In genomic region chr17:7114241-7114874, GRCh38 we compare ENCODE assay signal across 1 cellular context.
A peak's percentile ranks its signal among the peaks of the same experiment; 100 is the strongest.
TF ChIP-seq lines count a peak whose summit lies in the region.

A gene with protein sequence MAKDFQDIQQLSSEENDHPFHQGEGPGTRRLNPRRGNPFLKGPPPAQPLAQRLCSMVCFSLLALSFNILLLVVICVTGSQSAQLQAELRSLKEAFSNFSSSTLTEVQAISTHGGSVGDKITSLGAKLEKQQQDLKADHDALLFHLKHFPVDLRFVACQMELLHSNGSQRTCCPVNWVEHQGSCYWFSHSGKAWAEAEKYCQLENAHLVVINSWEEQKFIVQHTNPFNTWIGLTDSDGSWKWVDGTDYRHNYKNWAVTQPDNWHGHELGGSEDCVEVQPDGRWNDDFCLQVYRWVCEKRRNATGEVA (minus strand): TSS chr17:7114822. CDS start chr17:7114240, 582 bp downstream.

TF ChIP-seq in HepG2, 621 proteins besides CTCF, POLR2A, EP300 and RAD21 (continued from another document and continues in another):
- TF ChIP-seq MTF2 (CRISPR knock-in tag; IDR thresholded peaks at IDR 0.05; ENCODE audit: borderline replicate concordance) (no peak), ZNF589 (CRISPR knock-in tag; conservative IDR thresholded peaks at IDR 0.05) (0 out of 2 replicates have a peak, but pooled peaks have one; percentile 54), ZNF496 (CRISPR knock-in tag; IDR thresholded peaks at IDR 0.05; ENCODE audit: insufficient replicate concordance) (no peak), NFKBIZ (CRISPR knock-in tag; IDR thresholded peaks at IDR 0.05) (peak; percentile 84; the same call in 1 of the 2 replicates), KAT2B (IDR thresholded peaks at IDR 0.05; ENCODE audit: borderline replicate concordance, low read depth, low read length) (no peak), SNRNP70 (IDR thresholded peaks at IDR 0.05; ENCODE audit: low read depth, low read length) (no peak), RBM22 (optimal IDR thresholded peaks at IDR 0.05; ENCODE audit: low read length) (no peak), CCDC6 (CRISPR knock-in tag; IDR thresholded peaks at IDR 0.05) (peak; percentile 76), ZNF552 (CRISPR knock-in tag; IDR thresholded peaks at IDR 0.05; ENCODE audit: borderline replicate concordance) (0 out of 2 replicates have a peak, but pooled peaks have one; percentile 64), THAP11 (CRISPR knock-in tag; IDR thresholded peaks at IDR 0.05) (peak; percentile 74), HNF4G (IDR thresholded peaks at IDR 0.05; ENCODE audit: borderline replicate concordance, low read depth, low read length) (peak; percentile 97), HNF4G (CRISPR knock-in tag; IDR thresholded peaks at IDR 0.05; ENCODE audit: borderline replicate concordance, low read depth) (peak; percentile 74; the same call in 1 of the 2 replicates), GRHL1 (CRISPR knock-in tag; conservative IDR thresholded peaks at IDR 0.05) (no peak), RXRB (CRISPR knock-in tag; IDR thresholded peaks at IDR 0.05; ENCODE audit: borderline replicate concordance) (peak; percentile 63), ZNF609 (CRISPR knock-in tag; IDR thresholded peaks at IDR 0.05; ENCODE audit: borderline replicate concordance) (peak; percentile 78; the same call in 1 of the 2 replicates), ZBTB7B (CRISPR knock-in tag; IDR thresholded peaks at IDR 0.05) (peak; percentile 88), CREBL2 (CRISPR knock-in tag; IDR thresholded peaks at IDR 0.05; ENCODE audit: borderline replicate concordance) (peak; percentile 51; the same call in 1 of the 2 replicates), ZNF644 (CRISPR knock-in tag; IDR thresholded peaks at IDR 0.05; ENCODE audit: low read depth) (0 out of 2 replicates have a peak, but pooled peaks have one; percentile 7), ATF7 (IDR thresholded peaks at IDR 0.05) (no peak), ATF7 (CRISPR knock-in tag; IDR thresholded peaks at IDR 0.05) (peak; percentile 6; the same call in 1 of the 2 replicates), SRSF4 (IDR thresholded peaks at IDR 0.05; ENCODE audit: low read depth, low read length, poor library complexity, severe bottlenecking) (no peak), HCFC1 (IDR thresholded peaks at IDR 0.05; ENCODE audit: low read depth, low read length) (no peak), RFXANK (CRISPR knock-in tag; IDR thresholded peaks at IDR 0.05) (0 out of 2 replicates have a peak, but pooled peaks have one; percentile 19), IRX3 (CRISPR knock-in tag; IDR thresholded peaks at IDR 0.05; ENCODE audit: borderline replicate concordance, low read depth) (peak; percentile 80), KDM5A (IDR thresholded peaks at IDR 0.05; ENCODE audit: borderline replicate concordance, low read length) (peak; percentile 55; the same call in 1 of the 2 replicates), ZNF749 (CRISPR knock-in tag; IDR thresholded peaks at IDR 0.05; ENCODE audit: borderline replicate concordance) (peak; percentile 91; the same call in 1 of the 2 replicates), TAF1 (CRISPR knock-in tag; IDR thresholded peaks at IDR 0.05) (peak; percentile 70), BORCS8-MEF2B (CRISPR knock-in tag; IDR thresholded peaks at IDR 0.05) (peak; percentile 74), TEAD3 (CRISPR knock-in tag; optimal IDR thresholded peaks at IDR 0.05; ENCODE audit: borderline replicate concordance) (peak; percentile 36), AGO2 (optimal IDR thresholded peaks at IDR 0.05; ENCODE audit: low read depth, low read length) (peak; percentile 77), UBTF (CRISPR knock-in tag; IDR thresholded peaks at IDR 0.05) (peak; percentile 62; the same call in 1 of the 2 replicates), YY1 (IDR thresholded peaks at IDR 0.05; ENCODE audit: insufficient read depth, insufficient replicate concordance, low read depth, low read length) (peak; percentile 53), ZNF816 (CRISPR knock-in tag; IDR thresholded peaks at IDR 0.05; ENCODE audit: borderline replicate concordance) (no peak), ZNF34 (CRISPR knock-in tag; IDR thresholded peaks at IDR 0.05; ENCODE audit: borderline replicate concordance) (no peak), ZNF772 (CRISPR knock-in tag; IDR thresholded peaks at IDR 0.05) (peak; percentile 63; the same call in 1 of the 2 replicates)
- TF ChIP-seq, protein P1, sequence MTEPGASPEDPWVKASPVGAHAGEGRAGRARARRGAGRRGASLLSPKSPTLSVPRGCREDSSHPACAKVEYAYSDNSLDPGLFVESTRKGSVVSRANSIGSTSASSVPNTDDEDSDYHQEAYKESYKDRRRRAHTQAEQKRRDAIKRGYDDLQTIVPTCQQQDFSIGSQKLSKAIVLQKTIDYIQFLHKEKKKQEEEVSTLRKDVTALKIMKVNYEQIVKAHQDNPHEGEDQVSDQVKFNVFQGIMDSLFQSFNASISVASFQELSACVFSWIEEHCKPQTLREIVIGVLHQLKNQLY (CRISPR knock-in tag; IDR thresholded peaks at IDR 0.05) = 0 out of 2 replicates have a peak, but pooled peaks have one; percentile 42
- TF ChIP-seq, protein P2, sequence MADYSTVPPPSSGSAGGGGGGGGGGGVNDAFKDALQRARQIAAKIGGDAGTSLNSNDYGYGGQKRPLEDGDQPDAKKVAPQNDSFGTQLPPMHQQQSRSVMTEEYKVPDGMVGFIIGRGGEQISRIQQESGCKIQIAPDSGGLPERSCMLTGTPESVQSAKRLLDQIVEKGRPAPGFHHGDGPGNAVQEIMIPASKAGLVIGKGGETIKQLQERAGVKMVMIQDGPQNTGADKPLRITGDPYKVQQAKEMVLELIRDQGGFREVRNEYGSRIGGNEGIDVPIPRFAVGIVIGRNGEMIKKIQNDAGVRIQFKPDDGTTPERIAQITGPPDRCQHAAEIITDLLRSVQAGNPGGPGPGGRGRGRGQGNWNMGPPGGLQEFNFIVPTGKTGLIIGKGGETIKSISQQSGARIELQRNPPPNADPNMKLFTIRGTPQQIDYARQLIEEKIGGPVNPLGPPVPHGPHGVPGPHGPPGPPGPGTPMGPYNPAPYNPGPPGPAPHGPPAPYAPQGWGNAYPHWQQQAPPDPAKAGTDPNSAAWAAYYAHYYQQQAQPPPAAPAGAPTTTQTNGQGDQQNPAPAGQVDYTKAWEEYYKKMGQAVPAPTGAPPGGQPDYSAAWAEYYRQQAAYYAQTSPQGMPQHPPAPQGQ (CRISPR knock-in tag; IDR thresholded peaks at IDR 0.05; ENCODE audit: borderline replicate concordance) = no peak
- TF ChIP-seq, protein P3, sequence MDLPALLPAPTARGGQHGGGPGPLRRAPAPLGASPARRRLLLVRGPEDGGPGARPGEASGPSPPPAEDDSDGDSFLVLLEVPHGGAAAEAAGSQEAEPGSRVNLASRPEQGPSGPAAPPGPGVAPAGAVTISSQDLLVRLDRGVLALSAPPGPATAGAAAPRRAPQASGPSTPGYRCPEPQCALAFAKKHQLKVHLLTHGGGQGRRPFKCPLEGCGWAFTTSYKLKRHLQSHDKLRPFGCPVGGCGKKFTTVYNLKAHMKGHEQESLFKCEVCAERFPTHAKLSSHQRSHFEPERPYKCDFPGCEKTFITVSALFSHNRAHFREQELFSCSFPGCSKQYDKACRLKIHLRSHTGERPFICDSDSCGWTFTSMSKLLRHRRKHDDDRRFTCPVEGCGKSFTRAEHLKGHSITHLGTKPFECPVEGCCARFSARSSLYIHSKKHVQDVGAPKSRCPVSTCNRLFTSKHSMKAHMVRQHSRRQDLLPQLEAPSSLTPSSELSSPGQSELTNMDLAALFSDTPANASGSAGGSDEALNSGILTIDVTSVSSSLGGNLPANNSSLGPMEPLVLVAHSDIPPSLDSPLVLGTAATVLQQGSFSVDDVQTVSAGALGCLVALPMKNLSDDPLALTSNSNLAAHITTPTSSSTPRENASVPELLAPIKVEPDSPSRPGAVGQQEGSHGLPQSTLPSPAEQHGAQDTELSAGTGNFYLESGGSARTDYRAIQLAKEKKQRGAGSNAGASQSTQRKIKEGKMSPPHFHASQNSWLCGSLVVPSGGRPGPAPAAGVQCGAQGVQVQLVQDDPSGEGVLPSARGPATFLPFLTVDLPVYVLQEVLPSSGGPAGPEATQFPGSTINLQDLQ (CRISPR knock-in tag; IDR thresholded peaks at IDR 0.05) = 0 out of 2 replicates have a peak, but pooled peaks have one; percentile 39
- TF ChIP-seq, protein P4, sequence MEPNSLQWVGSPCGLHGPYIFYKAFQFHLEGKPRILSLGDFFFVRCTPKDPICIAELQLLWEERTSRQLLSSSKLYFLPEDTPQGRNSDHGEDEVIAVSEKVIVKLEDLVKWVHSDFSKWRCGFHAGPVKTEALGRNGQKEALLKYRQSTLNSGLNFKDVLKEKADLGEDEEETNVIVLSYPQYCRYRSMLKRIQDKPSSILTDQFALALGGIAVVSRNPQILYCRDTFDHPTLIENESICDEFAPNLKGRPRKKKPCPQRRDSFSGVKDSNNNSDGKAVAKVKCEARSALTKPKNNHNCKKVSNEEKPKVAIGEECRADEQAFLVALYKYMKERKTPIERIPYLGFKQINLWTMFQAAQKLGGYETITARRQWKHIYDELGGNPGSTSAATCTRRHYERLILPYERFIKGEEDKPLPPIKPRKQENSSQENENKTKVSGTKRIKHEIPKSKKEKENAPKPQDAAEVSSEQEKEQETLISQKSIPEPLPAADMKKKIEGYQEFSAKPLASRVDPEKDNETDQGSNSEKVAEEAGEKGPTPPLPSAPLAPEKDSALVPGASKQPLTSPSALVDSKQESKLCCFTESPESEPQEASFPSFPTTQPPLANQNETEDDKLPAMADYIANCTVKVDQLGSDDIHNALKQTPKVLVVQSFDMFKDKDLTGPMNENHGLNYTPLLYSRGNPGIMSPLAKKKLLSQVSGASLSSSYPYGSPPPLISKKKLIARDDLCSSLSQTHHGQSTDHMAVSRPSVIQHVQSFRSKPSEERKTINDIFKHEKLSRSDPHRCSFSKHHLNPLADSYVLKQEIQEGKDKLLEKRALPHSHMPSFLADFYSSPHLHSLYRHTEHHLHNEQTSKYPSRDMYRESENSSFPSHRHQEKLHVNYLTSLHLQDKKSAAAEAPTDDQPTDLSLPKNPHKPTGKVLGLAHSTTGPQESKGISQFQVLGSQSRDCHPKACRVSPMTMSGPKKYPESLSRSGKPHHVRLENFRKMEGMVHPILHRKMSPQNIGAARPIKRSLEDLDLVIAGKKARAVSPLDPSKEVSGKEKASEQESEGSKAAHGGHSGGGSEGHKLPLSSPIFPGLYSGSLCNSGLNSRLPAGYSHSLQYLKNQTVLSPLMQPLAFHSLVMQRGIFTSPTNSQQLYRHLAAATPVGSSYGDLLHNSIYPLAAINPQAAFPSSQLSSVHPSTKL (CRISPR knock-in tag; IDR thresholded peaks at IDR 0.05) = peak; percentile 56; the same call in 1 of the 2 replicates
